1 cellular context compared by ENCODE assay signal in the genomic region with DNA sequence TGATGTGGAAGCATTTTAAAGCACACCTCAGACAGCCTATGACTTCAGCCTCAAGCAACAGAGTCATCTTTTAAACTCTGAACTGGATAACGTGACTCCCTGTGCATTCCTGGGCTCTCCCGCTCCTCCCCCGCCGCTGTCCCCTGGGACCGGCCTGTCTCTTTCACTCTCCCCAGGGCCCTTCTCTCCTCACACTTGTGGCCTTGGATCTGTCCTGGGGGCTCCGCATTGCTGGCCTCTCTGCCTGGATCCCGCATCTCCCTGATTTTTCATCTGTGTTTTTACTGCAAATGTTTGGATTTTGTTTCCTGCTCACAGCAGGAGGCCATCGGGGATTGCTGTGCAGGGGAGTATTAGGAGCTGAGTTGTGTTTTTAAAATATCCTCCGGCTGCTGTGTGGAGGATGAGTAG.
TF ChIP-seq lines count a peak whose summit lies in the region.

No MANE protein-coding gene starts in this region.

TF ChIP-seq in HepG2, 621 proteins besides CTCF, POLR2A, EP300 and RAD21 (continues in another document):
- TF ChIP-seq ZFP36L2 (CRISPR knock-in tag; IDR thresholded peaks at IDR 0.05) (no peak), RXRB (CRISPR knock-in tag; IDR thresholded peaks at IDR 0.05; ENCODE audit: borderline replicate concordance) (peak; percentile 44; the same call in 1 of the 2 replicates), FOSL2 (CRISPR knock-in tag; IDR thresholded peaks at IDR 0.05) (0 out of 2 replicates have a peak, but pooled peaks have one; percentile 9), NR2F6 (IDR thresholded peaks at IDR 0.05) (no peak), NR2F6 (CRISPR knock-in tag; IDR thresholded peaks at IDR 0.05) (0 out of 2 replicates have a peak, but pooled peaks have one; percentile 23), KLF9 (CRISPR knock-in tag; IDR thresholded peaks at IDR 0.05; ENCODE audit: low read depth) (peak; percentile 56; the same call in 1 of the 2 replicates), KDM2A (CRISPR knock-in tag; IDR thresholded peaks at IDR 0.05; ENCODE audit: borderline replicate concordance, low read depth) (0 out of 2 replicates have a peak, but pooled peaks have one; percentile 13), GATAD2A (CRISPR knock-in tag; IDR thresholded peaks at IDR 0.05) (0 out of 2 replicates have a peak, but pooled peaks have one; percentile 25), GTF2F1 (IDR thresholded peaks at IDR 0.05; ENCODE audit: low read length) (no peak), POLR2AphosphoS5 (IDR thresholded peaks at IDR 0.05; ENCODE audit: low read depth, low read length) (peak; percentile 32; the same call in 1 of the 2 replicates), KDM5B (CRISPR knock-in tag; IDR thresholded peaks at IDR 0.05; ENCODE audit: borderline replicate concordance) (0 out of 2 replicates have a peak, but pooled peaks have one; percentile 19), PITX1 (CRISPR knock-in tag; IDR thresholded peaks at IDR 0.05) (peak; percentile 16; the same call in 1 of the 2 replicates), XRCC5 (optimal IDR thresholded peaks at IDR 0.05; ENCODE audit: low read length) (peak; percentile 36), ZSCAN25 (CRISPR knock-in tag; IDR thresholded peaks at IDR 0.05) (peak; percentile 51; the same call in 1 of the 2 replicates), HDAC1 (CRISPR knock-in tag; IDR thresholded peaks at IDR 0.05) (peak; percentile 43; the same call in 1 of the 2 replicates), SRSF4 (IDR thresholded peaks at IDR 0.05; ENCODE audit: low read depth, low read length, poor library complexity, severe bottlenecking) (no peak), ZNF792 (CRISPR knock-in tag; IDR thresholded peaks at IDR 0.05) (0 out of 2 replicates have a peak, but pooled peaks have one; percentile 33), MED1 (CRISPR knock-in tag; IDR thresholded peaks at IDR 0.05) (peak; percentile 55; the same call in 1 of the 2 replicates), ZNF878 (CRISPR knock-in tag; IDR thresholded peaks at IDR 0.05) (no peak), ZMYM3 (CRISPR knock-in tag; IDR thresholded peaks at IDR 0.05) (0 out of 2 replicates have a peak, but pooled peaks have one; percentile 40), MAFG (CRISPR knock-in tag; IDR thresholded peaks at IDR 0.05) (0 out of 2 replicates have a peak, but pooled peaks have one; percentile 17), FOXA1 (IDR thresholded peaks at IDR 0.05) (no peak), FOXA1 (CRISPR knock-in tag; IDR thresholded peaks at IDR 0.05) (no peak), PTBP1 (IDR thresholded peaks at IDR 0.05; ENCODE audit: low read depth, low read length, poor library complexity, severe bottlenecking) (no peak), DMAP1 (CRISPR knock-in tag; IDR thresholded peaks at IDR 0.05) (peak; percentile 55; the same call in 1 of the 2 replicates), KAT8 (CRISPR knock-in tag; IDR thresholded peaks at IDR 0.05) (0 out of 2 replicates have a peak, but pooled peaks have one; percentile 27), ZBTB21 (CRISPR knock-in tag; IDR thresholded peaks at IDR 0.05) (peak; percentile 74), DPF2 (CRISPR knock-in tag; IDR thresholded peaks at IDR 0.05; ENCODE audit: borderline replicate concordance, low read depth) (no peak), ZMYM4 (CRISPR knock-in tag; IDR thresholded peaks at IDR 0.05) (0 out of 2 replicates have a peak, but pooled peaks have one; percentile 10), ZNF788 (CRISPR knock-in tag; IDR thresholded peaks at IDR 0.05; ENCODE audit: borderline replicate concordance) (peak; percentile 18; the same call in 1 of the 2 replicates), HOXA3 (CRISPR knock-in tag; IDR thresholded peaks at IDR 0.05) (peak; percentile 34; the same call in 1 of the 2 replicates), SIX1 (CRISPR knock-in tag; IDR thresholded peaks at IDR 0.05; ENCODE audit: borderline replicate concordance) (0 out of 2 replicates have a peak, but pooled peaks have one; percentile 11), ZBTB7B (CRISPR knock-in tag; IDR thresholded peaks at IDR 0.05) (peak; percentile 63; the same call in 1 of the 2 replicates), IRF2 (CRISPR knock-in tag; IDR thresholded peaks at IDR 0.05) (0 out of 2 replicates have a peak, but pooled peaks have one; percentile 24), SAP130 (CRISPR knock-in tag; IDR thresholded peaks at IDR 0.05; ENCODE audit: low read depth) (peak; percentile 74), ERF (CRISPR knock-in tag; IDR thresholded peaks at IDR 0.05) (peak; percentile 50; the same call in 1 of the 2 replicates)
- TF ChIP-seq, protein P1, sequence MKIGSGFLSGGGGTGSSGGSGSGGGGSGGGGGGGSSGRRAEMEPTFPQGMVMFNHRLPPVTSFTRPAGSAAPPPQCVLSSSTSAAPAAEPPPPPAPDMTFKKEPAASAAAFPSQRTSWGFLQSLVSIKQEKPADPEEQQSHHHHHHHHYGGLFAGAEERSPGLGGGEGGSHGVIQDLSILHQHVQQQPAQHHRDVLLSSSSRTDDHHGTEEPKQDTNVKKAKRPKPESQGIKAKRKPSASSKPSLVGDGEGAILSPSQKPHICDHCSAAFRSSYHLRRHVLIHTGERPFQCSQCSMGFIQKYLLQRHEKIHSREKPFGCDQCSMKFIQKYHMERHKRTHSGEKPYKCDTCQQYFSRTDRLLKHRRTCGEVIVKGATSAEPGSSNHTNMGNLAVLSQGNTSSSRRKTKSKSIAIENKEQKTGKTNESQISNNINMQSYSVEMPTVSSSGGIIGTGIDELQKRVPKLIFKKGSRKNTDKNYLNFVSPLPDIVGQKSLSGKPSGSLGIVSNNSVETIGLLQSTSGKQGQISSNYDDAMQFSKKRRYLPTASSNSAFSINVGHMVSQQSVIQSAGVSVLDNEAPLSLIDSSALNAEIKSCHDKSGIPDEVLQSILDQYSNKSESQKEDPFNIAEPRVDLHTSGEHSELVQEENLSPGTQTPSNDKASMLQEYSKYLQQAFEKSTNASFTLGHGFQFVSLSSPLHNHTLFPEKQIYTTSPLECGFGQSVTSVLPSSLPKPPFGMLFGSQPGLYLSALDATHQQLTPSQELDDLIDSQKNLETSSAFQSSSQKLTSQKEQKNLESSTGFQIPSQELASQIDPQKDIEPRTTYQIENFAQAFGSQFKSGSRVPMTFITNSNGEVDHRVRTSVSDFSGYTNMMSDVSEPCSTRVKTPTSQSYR (CRISPR knock-in tag; IDR thresholded peaks at IDR 0.05; ENCODE audit: borderline replicate concordance), result peak; percentile 55; the same call in 1 of the 2 replicates
- TF ChIP-seq, protein P2, sequence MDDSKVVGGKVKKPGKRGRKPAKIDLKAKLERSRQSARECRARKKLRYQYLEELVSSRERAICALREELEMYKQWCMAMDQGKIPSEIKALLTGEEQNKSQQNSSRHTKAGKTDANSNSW (CRISPR knock-in tag; IDR thresholded peaks at IDR 0.05; ENCODE audit: borderline replicate concordance), result no peak
- TF ChIP-seq, protein P3, sequence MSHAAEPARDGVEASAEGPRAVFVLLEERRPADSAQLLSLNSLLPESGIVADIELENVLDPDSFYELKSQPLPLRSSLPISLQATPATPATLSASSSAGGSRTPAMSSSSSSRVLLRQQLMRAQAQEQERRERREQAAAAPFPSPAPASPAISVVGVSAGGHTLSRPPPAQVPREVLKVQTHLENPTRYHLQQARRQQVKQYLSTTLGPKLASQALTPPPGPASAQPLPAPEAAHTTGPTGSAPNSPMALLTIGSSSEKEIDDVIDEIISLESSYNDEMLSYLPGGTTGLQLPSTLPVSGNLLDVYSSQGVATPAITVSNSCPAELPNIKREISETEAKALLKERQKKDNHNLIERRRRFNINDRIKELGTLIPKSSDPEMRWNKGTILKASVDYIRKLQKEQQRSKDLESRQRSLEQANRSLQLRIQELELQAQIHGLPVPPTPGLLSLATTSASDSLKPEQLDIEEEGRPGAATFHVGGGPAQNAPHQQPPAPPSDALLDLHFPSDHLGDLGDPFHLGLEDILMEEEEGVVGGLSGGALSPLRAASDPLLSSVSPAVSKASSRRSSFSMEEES (CRISPR knock-in tag; IDR thresholded peaks at IDR 0.05), result 0 out of 2 replicates have a peak, but pooled peaks have one; percentile 48
- TF ChIP-seq, protein P4, sequence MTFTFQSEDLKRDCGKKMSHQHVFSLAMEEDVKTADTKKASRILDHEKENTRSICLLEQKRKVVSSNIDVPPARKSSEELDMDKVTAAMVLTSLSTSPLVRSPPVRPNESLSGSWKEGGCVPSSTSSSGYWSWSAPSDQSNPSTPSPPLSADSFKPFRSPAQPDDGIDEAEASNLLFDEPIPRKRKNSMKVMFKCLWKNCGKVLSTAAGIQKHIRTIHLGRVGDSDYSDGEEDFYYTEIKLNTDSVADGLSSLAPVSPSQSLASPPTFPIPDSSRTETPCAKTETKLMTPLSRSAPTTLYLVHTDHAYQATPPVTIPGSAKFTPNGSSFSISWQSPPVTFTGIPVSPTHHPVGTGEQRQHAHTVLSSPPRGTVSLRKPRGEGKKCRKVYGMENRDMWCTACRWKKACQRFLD (CRISPR knock-in tag; IDR thresholded peaks at IDR 0.05; ENCODE audit: borderline replicate concordance), result no peak
- TF ChIP-seq, protein P5, sequence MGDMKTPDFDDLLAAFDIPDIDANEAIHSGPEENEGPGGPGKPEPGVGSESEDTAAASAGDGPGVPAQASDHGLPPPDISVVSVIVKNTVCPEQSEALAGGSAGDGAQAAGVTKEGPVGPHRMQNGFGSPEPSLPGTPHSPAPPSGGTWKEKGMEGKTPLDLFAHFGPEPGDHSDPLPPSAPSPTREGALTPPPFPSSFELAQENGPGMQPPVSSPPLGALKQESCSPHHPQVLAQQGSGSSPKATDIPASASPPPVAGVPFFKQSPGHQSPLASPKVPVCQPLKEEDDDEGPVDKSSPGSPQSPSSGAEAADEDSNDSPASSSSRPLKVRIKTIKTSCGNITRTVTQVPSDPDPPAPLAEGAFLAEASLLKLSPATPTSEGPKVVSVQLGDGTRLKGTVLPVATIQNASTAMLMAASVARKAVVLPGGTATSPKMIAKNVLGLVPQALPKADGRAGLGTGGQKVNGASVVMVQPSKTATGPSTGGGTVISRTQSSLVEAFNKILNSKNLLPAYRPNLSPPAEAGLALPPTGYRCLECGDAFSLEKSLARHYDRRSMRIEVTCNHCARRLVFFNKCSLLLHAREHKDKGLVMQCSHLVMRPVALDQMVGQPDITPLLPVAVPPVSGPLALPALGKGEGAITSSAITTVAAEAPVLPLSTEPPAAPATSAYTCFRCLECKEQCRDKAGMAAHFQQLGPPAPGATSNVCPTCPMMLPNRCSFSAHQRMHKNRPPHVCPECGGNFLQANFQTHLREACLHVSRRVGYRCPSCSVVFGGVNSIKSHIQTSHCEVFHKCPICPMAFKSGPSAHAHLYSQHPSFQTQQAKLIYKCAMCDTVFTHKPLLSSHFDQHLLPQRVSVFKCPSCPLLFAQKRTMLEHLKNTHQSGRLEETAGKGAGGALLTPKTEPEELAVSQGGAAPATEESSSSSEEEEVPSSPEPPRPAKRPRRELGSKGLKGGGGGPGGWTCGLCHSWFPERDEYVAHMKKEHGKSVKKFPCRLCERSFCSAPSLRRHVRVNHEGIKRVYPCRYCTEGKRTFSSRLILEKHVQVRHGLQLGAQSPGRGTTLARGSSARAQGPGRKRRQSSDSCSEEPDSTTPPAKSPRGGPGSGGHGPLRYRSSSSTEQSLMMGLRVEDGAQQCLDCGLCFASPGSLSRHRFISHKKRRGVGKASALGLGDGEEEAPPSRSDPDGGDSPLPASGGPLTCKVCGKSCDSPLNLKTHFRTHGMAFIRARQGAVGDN (CRISPR knock-in tag; IDR thresholded peaks at IDR 0.05), result peak; percentile 79
- TF ChIP-seq, protein P6, sequence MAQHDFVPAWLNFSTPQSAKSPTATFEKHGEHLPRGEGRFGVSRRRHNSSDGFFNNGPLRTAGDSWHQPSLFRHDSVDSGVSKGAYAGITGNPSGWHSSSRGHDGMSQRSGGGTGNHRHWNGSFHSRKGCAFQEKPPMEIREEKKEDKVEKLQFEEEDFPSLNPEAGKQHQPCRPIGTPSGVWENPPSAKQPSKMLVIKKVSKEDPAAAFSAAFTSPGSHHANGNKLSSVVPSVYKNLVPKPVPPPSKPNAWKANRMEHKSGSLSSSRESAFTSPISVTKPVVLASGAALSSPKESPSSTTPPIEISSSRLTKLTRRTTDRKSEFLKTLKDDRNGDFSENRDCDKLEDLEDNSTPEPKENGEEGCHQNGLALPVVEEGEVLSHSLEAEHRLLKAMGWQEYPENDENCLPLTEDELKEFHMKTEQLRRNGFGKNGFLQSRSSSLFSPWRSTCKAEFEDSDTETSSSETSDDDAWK (CRISPR knock-in tag; IDR thresholded peaks at IDR 0.05), result no peak
- TF ChIP-seq, protein P7, sequence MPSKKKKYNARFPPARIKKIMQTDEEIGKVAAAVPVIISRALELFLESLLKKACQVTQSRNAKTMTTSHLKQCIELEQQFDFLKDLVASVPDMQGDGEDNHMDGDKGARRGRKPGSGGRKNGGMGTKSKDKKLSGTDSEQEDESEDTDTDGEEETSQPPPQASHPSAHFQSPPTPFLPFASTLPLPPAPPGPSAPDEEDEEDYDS (CRISPR knock-in tag; IDR thresholded peaks at IDR 0.05), result peak; percentile 30; the same call in 1 of the 2 replicates
- TF ChIP-seq, protein P8, sequence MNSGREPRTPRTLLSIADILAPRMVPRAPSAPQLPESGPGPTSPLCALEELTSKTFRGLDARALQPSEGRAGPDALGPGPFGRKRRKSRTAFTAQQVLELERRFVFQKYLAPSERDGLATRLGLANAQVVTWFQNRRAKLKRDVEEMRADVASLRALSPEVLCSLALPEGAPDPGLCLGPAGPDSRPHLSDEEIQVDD (CRISPR knock-in tag; IDR thresholded peaks at IDR 0.05; ENCODE audit: borderline replicate concordance), result no peak
- TF ChIP-seq, protein P9, sequence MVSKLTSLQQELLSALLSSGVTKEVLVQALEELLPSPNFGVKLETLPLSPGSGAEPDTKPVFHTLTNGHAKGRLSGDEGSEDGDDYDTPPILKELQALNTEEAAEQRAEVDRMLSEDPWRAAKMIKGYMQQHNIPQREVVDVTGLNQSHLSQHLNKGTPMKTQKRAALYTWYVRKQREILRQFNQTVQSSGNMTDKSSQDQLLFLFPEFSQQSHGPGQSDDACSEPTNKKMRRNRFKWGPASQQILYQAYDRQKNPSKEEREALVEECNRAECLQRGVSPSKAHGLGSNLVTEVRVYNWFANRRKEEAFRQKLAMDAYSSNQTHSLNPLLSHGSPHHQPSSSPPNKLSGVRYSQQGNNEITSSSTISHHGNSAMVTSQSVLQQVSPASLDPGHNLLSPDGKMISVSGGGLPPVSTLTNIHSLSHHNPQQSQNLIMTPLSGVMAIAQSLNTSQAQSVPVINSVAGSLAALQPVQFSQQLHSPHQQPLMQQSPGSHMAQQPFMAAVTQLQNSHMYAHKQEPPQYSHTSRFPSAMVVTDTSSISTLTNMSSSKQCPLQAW (CRISPR knock-in tag; IDR thresholded peaks at IDR 0.05), result peak; percentile 32; the same call in 1 of the 2 replicates
